Comparison of ENCODE assay signal across 1 cellular context in the genomic region with DNA sequence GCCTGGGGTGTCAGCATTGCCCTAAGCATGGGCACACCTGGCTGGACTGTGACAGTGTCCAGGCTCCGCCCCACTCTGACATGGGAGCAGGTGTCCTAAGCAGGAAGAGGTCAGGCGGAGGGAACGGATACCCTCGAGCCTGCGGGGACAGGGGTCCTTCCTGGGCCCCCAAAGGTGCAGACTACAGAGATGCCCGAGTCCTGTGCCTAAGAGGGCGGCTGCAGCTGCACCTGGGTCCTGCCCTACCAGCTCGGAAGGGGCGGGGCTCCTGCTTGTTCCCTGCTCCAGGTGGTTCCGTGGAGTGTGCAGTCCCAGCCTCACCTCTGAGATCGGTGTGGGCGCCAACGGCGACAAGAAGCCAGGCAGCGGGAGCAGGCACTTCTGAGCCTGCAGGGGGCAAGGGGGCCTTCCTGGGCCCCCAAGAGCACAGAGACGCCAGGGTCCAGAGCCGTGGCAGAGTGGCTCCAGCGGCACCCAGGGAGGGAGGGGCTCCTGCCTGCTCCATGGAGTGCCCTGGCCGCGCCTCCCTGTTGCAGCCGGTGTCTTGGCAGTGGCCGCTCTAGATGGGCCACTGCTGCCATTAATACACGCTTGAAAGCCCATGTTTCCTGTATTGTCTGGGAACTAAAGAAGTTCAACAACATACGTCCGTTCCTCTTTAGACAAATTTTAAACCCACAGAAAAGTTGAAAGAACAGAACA.
TF ChIP-seq lines count a peak whose summit lies in the region.

No MANE protein-coding gene starts in this region.

TF ChIP-seq in GM23338, 12 proteins besides CTCF, POLR2A, EP300 and RAD21:
- TF ChIP-seq, protein P1, sequence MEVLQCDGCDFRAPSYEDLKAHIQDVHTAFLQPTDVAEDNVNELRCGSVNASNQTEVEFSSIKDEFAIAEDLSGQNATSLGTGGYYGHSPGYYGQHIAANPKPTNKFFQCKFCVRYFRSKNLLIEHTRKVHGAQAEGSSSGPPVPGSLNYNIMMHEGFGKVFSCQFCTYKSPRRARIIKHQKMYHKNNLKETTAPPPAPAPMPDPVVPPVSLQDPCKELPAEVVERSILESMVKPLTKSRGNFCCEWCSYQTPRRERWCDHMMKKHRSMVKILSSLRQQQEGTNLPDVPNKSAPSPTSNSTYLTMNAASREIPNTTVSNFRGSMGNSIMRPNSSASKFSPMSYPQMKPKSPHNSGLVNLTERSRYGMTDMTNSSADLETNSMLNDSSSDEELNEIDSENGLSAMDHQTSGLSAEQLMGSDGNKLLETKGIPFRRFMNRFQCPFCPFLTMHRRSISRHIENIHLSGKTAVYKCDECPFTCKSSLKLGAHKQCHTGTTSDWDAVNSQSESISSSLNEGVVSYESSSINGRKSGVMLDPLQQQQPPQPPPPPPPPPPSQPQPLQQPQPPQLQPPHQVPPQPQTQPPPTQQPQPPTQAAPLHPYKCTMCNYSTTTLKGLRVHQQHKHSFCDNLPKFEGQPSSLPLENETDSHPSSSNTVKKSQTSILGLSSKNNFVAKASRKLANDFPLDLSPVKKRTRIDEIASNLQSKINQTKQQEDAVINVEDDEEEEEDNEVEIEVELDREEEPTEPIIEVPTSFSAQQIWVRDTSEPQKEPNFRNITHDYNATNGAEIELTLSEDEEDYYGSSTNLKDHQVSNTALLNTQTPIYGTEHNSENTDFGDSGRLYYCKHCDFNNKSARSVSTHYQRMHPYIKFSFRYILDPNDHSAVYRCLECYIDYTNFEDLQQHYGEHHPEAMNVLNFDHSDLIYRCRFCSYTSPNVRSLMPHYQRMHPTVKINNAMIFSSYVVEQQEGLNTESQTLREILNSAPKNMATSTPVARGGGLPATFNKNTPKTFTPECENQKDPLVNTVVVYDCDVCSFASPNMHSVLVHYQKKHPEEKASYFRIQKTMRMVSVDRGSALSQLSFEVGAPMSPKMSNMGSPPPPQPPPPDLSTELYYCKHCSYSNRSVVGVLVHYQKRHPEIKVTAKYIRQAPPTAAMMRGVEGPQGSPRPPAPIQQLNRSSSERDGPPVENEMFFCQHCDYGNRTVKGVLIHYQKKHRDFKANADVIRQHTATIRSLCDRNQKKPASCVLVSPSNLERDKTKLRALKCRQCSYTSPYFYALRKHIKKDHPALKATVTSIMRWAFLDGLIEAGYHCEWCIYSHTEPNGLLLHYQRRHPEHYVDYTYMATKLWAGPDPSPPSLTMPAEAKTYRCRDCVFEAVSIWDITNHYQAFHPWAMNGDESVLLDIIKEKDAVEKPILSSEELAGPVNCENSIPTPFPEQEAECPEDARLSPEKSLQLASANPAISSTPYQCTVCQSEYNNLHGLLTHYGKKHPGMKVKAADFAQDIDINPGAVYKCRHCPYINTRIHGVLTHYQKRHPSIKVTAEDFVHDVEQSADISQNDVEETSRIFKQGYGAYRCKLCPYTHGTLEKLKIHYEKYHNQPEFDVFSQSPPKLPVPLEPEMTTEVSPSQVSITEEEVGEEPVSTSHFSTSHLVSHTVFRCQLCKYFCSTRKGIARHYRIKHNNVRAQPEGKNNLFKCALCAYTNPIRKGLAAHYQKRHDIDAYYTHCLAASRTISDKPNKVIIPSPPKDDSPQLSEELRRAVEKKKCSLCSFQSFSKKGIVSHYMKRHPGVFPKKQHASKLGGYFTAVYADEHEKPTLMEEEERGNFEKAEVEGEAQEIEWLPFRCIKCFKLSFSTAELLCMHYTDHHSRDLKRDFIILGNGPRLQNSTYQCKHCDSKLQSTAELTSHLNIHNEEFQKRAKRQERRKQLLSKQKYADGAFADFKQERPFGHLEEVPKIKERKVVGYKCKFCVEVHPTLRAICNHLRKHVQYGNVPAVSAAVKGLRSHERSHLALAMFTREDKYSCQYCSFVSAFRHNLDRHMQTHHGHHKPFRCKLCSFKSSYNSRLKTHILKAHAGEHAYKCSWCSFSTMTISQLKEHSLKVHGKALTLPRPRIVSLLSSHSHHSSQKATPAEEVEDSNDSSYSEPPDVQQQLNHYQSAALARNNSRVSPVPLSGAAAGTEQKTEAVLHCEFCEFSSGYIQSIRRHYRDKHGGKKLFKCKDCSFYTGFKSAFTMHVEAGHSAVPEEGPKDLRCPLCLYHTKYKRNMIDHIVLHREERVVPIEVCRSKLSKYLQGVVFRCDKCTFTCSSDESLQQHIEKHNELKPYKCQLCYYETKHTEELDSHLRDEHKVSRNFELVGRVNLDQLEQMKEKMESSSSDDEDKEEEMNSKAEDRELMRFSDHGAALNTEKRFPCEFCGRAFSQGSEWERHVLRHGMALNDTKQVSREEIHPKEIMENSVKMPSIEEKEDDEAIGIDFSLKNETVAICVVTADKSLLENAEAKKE (CRISPR knock-in tag; IDR thresholded peaks at IDR 0.05), result no peak
- TF ChIP-seq, protein P2, sequence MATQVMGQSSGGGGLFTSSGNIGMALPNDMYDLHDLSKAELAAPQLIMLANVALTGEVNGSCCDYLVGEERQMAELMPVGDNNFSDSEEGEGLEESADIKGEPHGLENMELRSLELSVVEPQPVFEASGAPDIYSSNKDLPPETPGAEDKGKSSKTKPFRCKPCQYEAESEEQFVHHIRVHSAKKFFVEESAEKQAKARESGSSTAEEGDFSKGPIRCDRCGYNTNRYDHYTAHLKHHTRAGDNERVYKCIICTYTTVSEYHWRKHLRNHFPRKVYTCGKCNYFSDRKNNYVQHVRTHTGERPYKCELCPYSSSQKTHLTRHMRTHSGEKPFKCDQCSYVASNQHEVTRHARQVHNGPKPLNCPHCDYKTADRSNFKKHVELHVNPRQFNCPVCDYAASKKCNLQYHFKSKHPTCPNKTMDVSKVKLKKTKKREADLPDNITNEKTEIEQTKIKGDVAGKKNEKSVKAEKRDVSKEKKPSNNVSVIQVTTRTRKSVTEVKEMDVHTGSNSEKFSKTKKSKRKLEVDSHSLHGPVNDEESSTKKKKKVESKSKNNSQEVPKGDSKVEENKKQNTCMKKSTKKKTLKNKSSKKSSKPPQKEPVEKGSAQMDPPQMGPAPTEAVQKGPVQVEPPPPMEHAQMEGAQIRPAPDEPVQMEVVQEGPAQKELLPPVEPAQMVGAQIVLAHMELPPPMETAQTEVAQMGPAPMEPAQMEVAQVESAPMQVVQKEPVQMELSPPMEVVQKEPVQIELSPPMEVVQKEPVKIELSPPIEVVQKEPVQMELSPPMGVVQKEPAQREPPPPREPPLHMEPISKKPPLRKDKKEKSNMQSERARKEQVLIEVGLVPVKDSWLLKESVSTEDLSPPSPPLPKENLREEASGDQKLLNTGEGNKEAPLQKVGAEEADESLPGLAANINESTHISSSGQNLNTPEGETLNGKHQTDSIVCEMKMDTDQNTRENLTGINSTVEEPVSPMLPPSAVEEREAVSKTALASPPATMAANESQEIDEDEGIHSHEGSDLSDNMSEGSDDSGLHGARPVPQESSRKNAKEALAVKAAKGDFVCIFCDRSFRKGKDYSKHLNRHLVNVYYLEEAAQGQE (IDR thresholded peaks at IDR 0.05; ENCODE audit: unreplicated experiment), result no peak
